Comparison of ENCODE assay signal across 1 cellular context in the genomic region with DNA sequence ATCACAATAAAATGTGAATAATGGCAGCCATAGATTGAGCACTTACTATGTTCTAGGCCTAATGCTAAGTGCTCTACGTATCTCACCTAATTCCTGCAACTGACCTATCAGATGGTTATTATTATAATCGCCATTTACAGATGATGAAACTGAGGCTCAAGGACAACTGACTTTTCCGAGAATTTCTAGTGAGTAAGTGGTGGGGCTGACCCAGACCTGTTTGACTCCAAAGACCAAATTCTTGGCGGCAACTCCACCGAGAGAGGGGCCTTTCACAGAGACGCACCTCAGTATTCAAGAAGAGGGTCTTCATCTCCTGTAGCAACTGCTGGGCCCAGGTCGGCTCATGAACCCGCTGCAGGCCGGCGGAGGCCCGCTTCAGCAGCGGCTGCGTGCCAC.
TF ChIP-seq lines count a peak whose summit lies in the region.

No MANE protein-coding gene starts in this region.

TF ChIP-seq in A549, 52 proteins besides CTCF, POLR2A, EP300 and RAD21 (continued from another document):
- TF ChIP-seq, protein P1, sequence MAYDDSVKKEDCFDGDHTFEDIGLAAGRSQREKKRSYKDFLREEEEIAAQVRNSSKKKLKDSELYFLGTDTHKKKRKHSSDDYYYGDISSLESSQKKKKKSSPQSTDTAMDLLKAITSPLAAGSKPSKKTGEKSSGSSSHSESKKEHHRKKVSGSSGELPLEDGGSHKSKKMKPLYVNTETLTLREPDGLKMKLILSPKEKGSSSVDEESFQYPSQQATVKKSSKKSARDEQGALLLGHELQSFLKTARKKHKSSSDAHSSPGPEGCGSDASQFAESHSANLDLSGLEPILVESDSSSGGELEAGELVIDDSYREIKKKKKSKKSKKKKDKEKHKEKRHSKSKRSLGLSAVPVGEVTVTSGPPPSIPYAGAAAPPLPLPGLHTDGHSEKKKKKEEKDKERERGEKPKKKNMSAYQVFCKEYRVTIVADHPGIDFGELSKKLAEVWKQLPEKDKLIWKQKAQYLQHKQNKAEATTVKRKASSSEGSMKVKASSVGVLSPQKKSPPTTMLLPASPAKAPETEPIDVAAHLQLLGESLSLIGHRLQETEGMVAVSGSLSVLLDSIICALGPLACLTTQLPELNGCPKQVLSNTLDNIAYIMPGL (CRISPR knock-in tag; IDR thresholded peaks at IDR 0.05; ENCODE audit: borderline replicate concordance), result no peak
- TF ChIP-seq HOXB5 (CRISPR knock-in tag; IDR thresholded peaks at IDR 0.05) (no peak), ZSCAN20 (CRISPR knock-in tag; IDR thresholded peaks at IDR 0.05) (no peak), GATA3 (IDR thresholded peaks at IDR 0.05; ENCODE audit: borderline replicate concordance) (no peak), EHMT2 (IDR thresholded peaks at IDR 0.05; ENCODE audit: low read depth) (no peak), RCOR1 (IDR thresholded peaks at IDR 0.05; ENCODE audit: low read depth, low read length) (no peak), CHD2 (IDR thresholded peaks at IDR 0.05; ENCODE audit: low read length, partially characterized antibody) (no peak), ESRRA (IDR thresholded peaks at IDR 0.05; ENCODE audit: borderline replicate concordance, low read length) (no peak), CBX2 (IDR thresholded peaks at IDR 0.05; ENCODE audit: borderline replicate concordance, low read depth) (no peak), HDAC2 (IDR thresholded peaks at IDR 0.05) (no peak)
- TF ChIP-seq, protein P2, sequence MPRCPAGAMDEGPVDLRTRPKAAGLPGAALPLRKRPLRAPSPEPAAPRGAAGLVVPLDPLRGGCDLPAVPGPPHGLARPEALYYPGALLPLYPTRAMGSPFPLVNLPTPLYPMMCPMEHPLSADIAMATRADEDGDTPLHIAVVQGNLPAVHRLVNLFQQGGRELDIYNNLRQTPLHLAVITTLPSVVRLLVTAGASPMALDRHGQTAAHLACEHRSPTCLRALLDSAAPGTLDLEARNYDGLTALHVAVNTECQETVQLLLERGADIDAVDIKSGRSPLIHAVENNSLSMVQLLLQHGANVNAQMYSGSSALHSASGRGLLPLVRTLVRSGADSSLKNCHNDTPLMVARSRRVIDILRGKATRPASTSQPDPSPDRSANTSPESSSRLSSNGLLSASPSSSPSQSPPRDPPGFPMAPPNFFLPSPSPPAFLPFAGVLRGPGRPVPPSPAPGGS (IDR thresholded peaks at IDR 0.05), result no peak
- TF ChIP-seq, protein P3, sequence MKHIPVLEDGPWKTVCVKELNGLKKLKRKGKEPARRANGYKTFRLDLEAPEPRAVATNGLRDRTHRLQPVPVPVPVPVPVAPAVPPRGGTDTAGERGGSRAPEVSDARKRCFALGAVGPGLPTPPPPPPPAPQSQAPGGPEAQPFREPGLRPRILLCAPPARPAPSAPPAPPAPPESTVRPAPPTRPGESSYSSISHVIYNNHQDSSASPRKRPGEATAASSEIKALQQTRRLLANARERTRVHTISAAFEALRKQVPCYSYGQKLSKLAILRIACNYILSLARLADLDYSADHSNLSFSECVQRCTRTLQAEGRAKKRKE (CRISPR knock-in tag; IDR thresholded peaks at IDR 0.05; ENCODE audit: low read depth), result no peak
- TF ChIP-seq, protein P4, sequence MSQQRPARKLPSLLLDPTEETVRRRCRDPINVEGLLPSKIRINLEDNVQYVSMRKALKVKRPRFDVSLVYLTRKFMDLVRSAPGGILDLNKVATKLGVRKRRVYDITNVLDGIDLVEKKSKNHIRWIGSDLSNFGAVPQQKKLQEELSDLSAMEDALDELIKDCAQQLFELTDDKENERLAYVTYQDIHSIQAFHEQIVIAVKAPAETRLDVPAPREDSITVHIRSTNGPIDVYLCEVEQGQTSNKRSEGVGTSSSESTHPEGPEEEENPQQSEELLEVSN (IDR thresholded peaks at IDR 0.05; ENCODE audit: borderline replicate concordance, low read depth), result no peak
